ENCODE assay signal across 8 cellular contexts in the genomic region with DNA sequence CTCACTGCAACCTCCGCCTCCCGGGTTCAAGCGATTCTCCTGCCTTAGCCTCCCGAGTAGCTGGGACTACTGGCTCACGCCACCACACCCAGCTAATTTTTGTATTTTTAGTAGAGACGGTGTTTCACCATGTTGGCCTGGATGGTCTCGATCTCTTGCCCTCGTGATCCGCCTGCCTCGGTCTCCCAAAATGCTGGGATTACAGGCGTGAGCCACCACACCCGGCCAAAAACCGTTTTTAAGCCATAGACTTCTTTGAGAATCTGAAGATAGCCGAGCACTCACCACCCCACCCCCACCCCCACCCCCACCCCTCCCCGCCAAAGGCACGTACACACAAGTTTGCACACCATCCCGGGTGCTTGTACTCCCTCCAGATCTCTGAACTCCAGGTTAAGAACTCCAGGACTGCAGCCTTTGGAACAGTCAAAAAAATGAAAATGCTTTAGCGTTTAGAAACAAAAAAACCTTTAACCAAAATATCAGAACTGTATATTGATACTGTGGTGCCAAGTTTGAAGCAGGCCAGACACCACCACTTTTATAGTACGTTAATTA. TPM values are rescaled to one million over a fixed set of nuclear protein-coding genes. Genes with fewer than 3 reads are reported as not detected.
A peak's percentile ranks its signal among the peaks of the same experiment; 100 is the strongest.
DNase-seq lines count a peak whose midpoint lies in the region; ATAC-seq and TF ChIP-seq lines count a peak whose summit lies in the region.

No MANE protein-coding gene starts in this region.

- H3K27me3 Mint-ChIP-seq in activated CD4-positive, alpha-beta memory T cell treated with anti-CD3 and anti-CD28 coated beads for 36 hours = no peaks in the 10 kb centered on the region

- no peaks in the 10 kb centered on the region for H3F3A ChIP-seq in SK-N-SH (replicated peaks; ENCODE audit: insufficient read depth)

- intact Hi-C loops in activated CD4-positive, alpha-beta memory T cell treated with anti-CD3 and anti-CD28 coated beads for 36 hours (cut with micrococcal nuclease) = loop anchor here (5.0 to 10.0 kb wide), 2 partner anchors 49 to 414 kb away; a partner anchor contains a TSS

- no peak for TF ChIP-seq RAD21 in SK-N-SH (IDR thresholded peaks at IDR 0.05; ENCODE audit: low read length)

- H4K20me1 ChIP-seq in SK-N-SH (ENCODE audit: insufficient read depth) = peaks cover 58% of the 10 kb centered on the region

- H3K9me3 ChIP-seq in SK-N-SH (no peaks in the 10 kb centered on the region), iPS-18c (ENCODE audit: control insufficient read depth, insufficient read depth, low read length) (no peaks in the 10 kb centered on the region), subcutaneous abdominal adipose tissue (ENCODE audit: control insufficient read depth in 5 of 5, low read length in 5 of 5) (no peaks in the 10 kb centered on the region)

- WGBS in SK-N-SH (ENCODE audit: low lambda C conversion rate) = 0% methylated on average over 19 of the region's 19 CpGs

- H3K4me3 Mint-ChIP-seq in activated CD4-positive, alpha-beta memory T cell treated with anti-CD3 and anti-CD28 coated beads for 36 hours = peak overlapping the region; percentile 99

- H2AFZ ChIP-seq in SK-N-SH (ENCODE audit: low read depth) = no peak overlapping the region

- H3K4me1 ChIP-seq in SK-N-SH (ENCODE audit: control insufficient read depth in 1 of 2, insufficient read depth in 2 of 2, low read depth in 1 of 2, low read length in 1 of 2) (peaks cover 7 to 13% of the 10 kb centered on the region in 2 experiments; a peak in 3 of 4 replicates), subcutaneous abdominal adipose tissue (ENCODE audit: control insufficient read depth in 5 of 5, insufficient read depth in 5 of 5, low read length in 5 of 5) (peaks cover 0 to 45% (median 37%) of the 10 kb centered on the region in 5 donors)

- no peaks in the 10 kb centered on the region for H3K9me2 ChIP-seq in SK-N-SH

- no peaks in the 10 kb centered on the region for H3K9me3 Mint-ChIP-seq in activated CD4-positive, alpha-beta memory T cell treated with anti-CD3 and anti-CD28 coated beads for 36 hours

- no peak for TF ChIP-seq CTCF in SK-N-SH (IDR thresholded peaks at IDR 0.05)

- TF ChIP-seq EP300 in SK-N-SH (IDR thresholded peaks at IDR 0.05; ENCODE audit: borderline replicate concordance in 1 of 2, low read depth in 1 of 2, low read length in 1 of 2) = no peak

- H3K27ac Mint-ChIP-seq in activated CD4-positive, alpha-beta memory T cell treated with anti-CD3 and anti-CD28 coated beads for 36 hours = peak overlapping the region; percentile 88

- H3K36me3 Mint-ChIP-seq in activated CD4-positive, alpha-beta memory T cell treated with anti-CD3 and anti-CD28 coated beads for 36 hours = peaks cover 22% of the 10 kb centered on the region

- H3K79me2 ChIP-seq in SK-N-SH (ENCODE audit: insufficient read depth) = peaks cover 65% of the 10 kb centered on the region

- peak overlapping the region; percentile 93 for H3K9ac ChIP-seq in SK-N-SH
- H3K9ac ChIP-seq in subcutaneous abdominal adipose tissue (ENCODE audit: low read length in 5 of 5) = peak overlapping the region; percentile 4 to 99 (median 95)

- H3K4me2 ChIP-seq in SK-N-SH = peak overlapping the region; percentile 67

- CTCF ChIA-PET in SK-N-SH (lab: Yijun Ruan, JAX) = interaction anchor here (0.7 kb wide), 1 partner anchor 675 kb away, joined by 3 read pairs; no protein-coding TSS in a partner anchor
- CTCF ChIA-PET in activated CD4-positive, alpha-beta memory T cell treated with anti-CD3 and anti-CD28 coated beads for 36 hours (lab: Charles Lee) = no interaction called here

- ATAC-seq in SK-N-SH treated with all-trans-retinoic acid at 6 μM for 48 hours = no peak
- ATAC-seq in HG02884 (IDR thresholded peaks at IDR 0.05; ENCODE audit: unreplicated experiment) = no peak

- DNase-seq in SK-N-SH (peak; percentile 42), HuH-7 (ENCODE audit: low spot score) (no peak), mucosa of gallbladder (ENCODE audit: low spot score) (no peak)
- DNase-seq in activated CD4-positive, alpha-beta memory T cell treated with anti-CD3 and anti-CD28 coated beads for 36 hours = peak; percentile 10

- no peaks in the 10 kb centered on the region for H3K27me3 ChIP-seq in SK-N-SH (ENCODE audit: insufficient read depth)
- no peaks in the 10 kb centered on the region for H3K27me3 ChIP-seq in subcutaneous abdominal adipose tissue (ENCODE audit: control insufficient read depth in 5 of 5, insufficient read depth in 4 of 5, low read length in 5 of 5)

- POLR2A ChIA-PET in SK-N-SH (lab: Yijun Ruan, JAX) = no interaction called here
- POLR2A ChIA-PET in activated CD4-positive, alpha-beta memory T cell treated with anti-CD3 and anti-CD28 coated beads for 36 hours (lab: Charles Lee) = no interaction called here

- H3K36me3 ChIP-seq in SK-N-SH (replicated peaks in 1 of 2; ENCODE audit: control insufficient read depth in 1 of 2, insufficient read depth in 2 of 2, low read length in 1 of 2) (no peaks in the 10 kb centered on the region), subcutaneous abdominal adipose tissue (ENCODE audit: control insufficient read depth in 5 of 5, insufficient read depth in 5 of 5, low read length in 5 of 5) (no peaks in the 10 kb centered on the region)

- H3K4me3 ChIP-seq in SK-N-SH (ENCODE audit: low read depth in 2 of 2, low read length in 1 of 2) (peak overlapping the region; percentile 86 to 98), iPS-18c (ENCODE audit: insufficient read depth, low read depth, low read length) (peak overlapping the region; percentile 98), subcutaneous abdominal adipose tissue (ENCODE audit: low read depth in 1 of 5, low read length in 5 of 5) (peak overlapping the region; percentile 86 to 95 (median 93))

- peak overlapping the region; percentile 40 to 86; a peak in 3 of 4 replicates for H3K27ac ChIP-seq in SK-N-SH (ENCODE audit: low read depth in 2 of 2, low read length in 1 of 2)
- H3K27ac ChIP-seq in subcutaneous abdominal adipose tissue (ENCODE audit: low read depth, low read length) = peak overlapping the region; percentile 91

- peaks cover 32% of the 10 kb centered on the region for H3K4me1 Mint-ChIP-seq in activated CD4-positive, alpha-beta memory T cell treated with anti-CD3 and anti-CD28 coated beads for 36 hours (ENCODE audit: low read depth)

TF ChIP-seq in SK-N-SH, 30 proteins besides CTCF, POLR2A, EP300 and RAD21:
- TF ChIP-seq GATA2 (CRISPR knock-in tag; IDR thresholded peaks at IDR 0.05) (no peak), GABPA (IDR thresholded peaks at IDR 0.05; ENCODE audit: low read depth) (no peak), NFIC (IDR thresholded peaks at IDR 0.05; ENCODE audit: borderline replicate concordance) (no peak)

TF ChIP-seq in SK-N-SH treated with all-trans-retinoic acid at 6 μM for 48 hours, 23 proteins besides CTCF, POLR2A, EP300 and RAD21:
- TF ChIP-seq CSDC2 (CRISPR knock-in tag; IDR thresholded peaks at IDR 0.05) (no peak), ZFP30 (CRISPR knock-in tag; IDR thresholded peaks at IDR 0.05) (no peak), ZC3H10 (CRISPR knock-in tag; IDR thresholded peaks at IDR 0.05) (no peak), BACH2 (CRISPR knock-in tag; IDR thresholded peaks at IDR 0.05; ENCODE audit: borderline replicate concordance) (no peak), ZNF8 (CRISPR knock-in tag; IDR thresholded peaks at IDR 0.05) (no peak), ESRRG (CRISPR knock-in tag; IDR thresholded peaks at IDR 0.05) (no peak), TCF4 (CRISPR knock-in tag; IDR thresholded peaks at IDR 0.05; ENCODE audit: borderline replicate concordance) (no peak)
- TF ChIP-seq, protein P1, sequence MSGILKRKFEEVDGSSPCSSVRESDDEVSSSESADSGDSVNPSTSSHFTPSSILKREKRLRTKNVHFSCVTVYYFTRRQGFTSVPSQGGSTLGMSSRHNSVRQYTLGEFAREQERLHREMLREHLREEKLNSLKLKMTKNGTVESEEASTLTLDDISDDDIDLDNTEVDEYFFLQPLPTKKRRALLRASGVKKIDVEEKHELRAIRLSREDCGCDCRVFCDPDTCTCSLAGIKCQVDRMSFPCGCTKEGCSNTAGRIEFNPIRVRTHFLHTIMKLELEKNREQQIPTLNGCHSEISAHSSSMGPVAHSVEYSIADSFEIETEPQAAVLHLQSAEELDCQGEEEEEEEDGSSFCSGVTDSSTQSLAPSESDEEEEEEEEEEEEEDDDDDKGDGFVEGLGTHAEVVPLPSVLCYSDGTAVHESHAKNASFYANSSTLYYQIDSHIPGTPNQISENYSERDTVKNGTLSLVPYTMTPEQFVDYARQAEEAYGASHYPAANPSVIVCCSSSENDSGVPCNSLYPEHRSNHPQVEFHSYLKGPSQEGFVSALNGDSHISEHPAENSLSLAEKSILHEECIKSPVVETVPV (CRISPR knock-in tag; IDR thresholded peaks at IDR 0.05) = no peak
- TF ChIP-seq, protein P2, sequence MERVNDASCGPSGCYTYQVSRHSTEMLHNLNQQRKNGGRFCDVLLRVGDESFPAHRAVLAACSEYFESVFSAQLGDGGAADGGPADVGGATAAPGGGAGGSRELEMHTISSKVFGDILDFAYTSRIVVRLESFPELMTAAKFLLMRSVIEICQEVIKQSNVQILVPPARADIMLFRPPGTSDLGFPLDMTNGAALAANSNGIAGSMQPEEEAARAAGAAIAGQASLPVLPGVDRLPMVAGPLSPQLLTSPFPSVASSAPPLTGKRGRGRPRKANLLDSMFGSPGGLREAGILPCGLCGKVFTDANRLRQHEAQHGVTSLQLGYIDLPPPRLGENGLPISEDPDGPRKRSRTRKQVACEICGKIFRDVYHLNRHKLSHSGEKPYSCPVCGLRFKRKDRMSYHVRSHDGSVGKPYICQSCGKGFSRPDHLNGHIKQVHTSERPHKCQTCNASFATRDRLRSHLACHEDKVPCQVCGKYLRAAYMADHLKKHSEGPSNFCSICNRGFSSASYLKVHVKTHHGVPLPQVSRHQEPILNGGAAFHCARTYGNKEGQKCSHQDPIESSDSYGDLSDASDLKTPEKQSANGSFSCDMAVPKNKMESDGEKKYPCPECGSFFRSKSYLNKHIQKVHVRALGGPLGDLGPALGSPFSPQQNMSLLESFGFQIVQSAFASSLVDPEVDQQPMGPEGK (CRISPR knock-in tag; IDR thresholded peaks at IDR 0.05; ENCODE audit: borderline replicate concordance) = no peak

RNA-seq across cellular contexts. Expression of a gene that starts 1.5 kb away (rescaled TPM):
- polyA plus RNA-seq in SK-N-SH (2012; rRNA removed) = 9.6 and 10.2 TPM in 2 replicates
- polyA plus RNA-seq in SK-N-SH (2012; cell fraction: cytosol; rRNA removed) = 12.2 and 12.7 TPM in 2 replicates
- polyA plus RNA-seq in SK-N-SH (2012; cell fraction: nucleus; rRNA removed) = 6.8 and 8.9 TPM in 2 replicates
- total RNA-seq in activated CD4-positive, alpha-beta memory T cell treated with anti-CD3 and anti-CD28 coated beads for 36 hours = 10 to 100 TPM; 65.1 to 65.7 TPM
- total RNA-seq in mucosa of gallbladder = 54.1 TPM

RNA-seq across cellular contexts. Expression of a gene that starts 48.3 kb away (rescaled TPM):
- 1.3 and 1.7 TPM in 2 replicates for polyA plus RNA-seq in SK-N-SH (2012; rRNA removed)
- polyA plus RNA-seq in SK-N-SH (2012; cell fraction: cytosol; rRNA removed) = 0.77 and 0.98 TPM in 2 replicates
- polyA plus RNA-seq in SK-N-SH (2012; cell fraction: nucleus; rRNA removed) = 4.7 and 6.1 TPM in 2 replicates
- not detected for total RNA-seq in activated CD4-positive, alpha-beta memory T cell treated with anti-CD3 and anti-CD28 coated beads for 36 hours
- 8.3 TPM for total RNA-seq in mucosa of gallbladder

RNA-seq across cellular contexts. Expression of a gene that starts 59.9 kb away (rescaled TPM):
- 35.7 and 37.3 TPM in 2 replicates for polyA plus RNA-seq in SK-N-SH (2012; rRNA removed)
- polyA plus RNA-seq in SK-N-SH (2012; cell fraction: cytosol; rRNA removed) = 33.8 and 36.0 TPM in 2 replicates
- polyA plus RNA-seq in SK-N-SH (2012; cell fraction: nucleus; rRNA removed) = 15.5 and 21.5 TPM in 2 replicates
- total RNA-seq in activated CD4-positive, alpha-beta memory T cell treated with anti-CD3 and anti-CD28 coated beads for 36 hours = 10 to 100 TPM; 28.2 to 29.1 TPM
- total RNA-seq in mucosa of gallbladder = 34.6 TPM

Comparison
In these comparisons a context has a peak if more than half of its experiments do, and no peak if none do; other contexts are left out.
1. DNase-seq: peak in SK-N-SH (single experiment) and activated CD4-positive, alpha-beta memory T cell treated with anti-CD3 and anti-CD28 coated beads for 36 hours (single experiment); none in HuH-7 (single experiment) and mucosa of gallbladder (single experiment).
2. Peak in every context shown above with its lines, with median percentiles within 50 percentile points of each other: H3K4me3 ChIP-seq.